ENCODE assay signal across 8 cellular contexts in genomic region chr13:104773775-104774174, GRCh38.
DNase-seq lines count a peak whose midpoint lies in the region; ATAC-seq and TF ChIP-seq lines count a peak whose summit lies in the region.

No MANE protein-coding gene starts in this region.

- no peak overlapping the region for H3K27ac ChIP-seq in VCaP

- peak; percentile 80 for TF ChIP-seq CTCF in VCaP (conservative IDR thresholded peaks at IDR 0.05)

- DNase-seq in DMS114 treated with DMSO at 0.1 percent for 48 hours (lab: John Stamatoyannopoulos, UW; ENCODE audit: unreplicated experiment), result peak; percentile 47
- peak; percentile 65 for DNase-seq in MV-4-11 (lab: John Stamatoyannopoulos, UW)
- DNase-seq in iris pigment epithelial cell (ENCODE audit: low read depth), result peak; percentile 69
- DNase-seq in posterior cingulate gyrus, result no peak
- no peak for DNase-seq in activated CD4-positive, alpha-beta T cell treated with anti-CD3 and anti-CD28 coated beads for 4 hours

- ATAC-seq in GM21576 (IDR thresholded peaks at IDR 0.05; ENCODE audit: unreplicated experiment) (peak; percentile 86), GM18907 (IDR thresholded peaks at IDR 0.05; ENCODE audit: unreplicated experiment) (no peak)

- intact Hi-C loops in posterior cingulate gyrus (cut with DNase I), result no loop called here

Comparison
In these comparisons a context has a peak if more than half of its experiments do, and no peak if none do; other contexts are left out.
1. DNase-seq: peak in DMS114 treated with DMSO at 0.1 percent for 48 hours (single experiment), MV-4-11 (single experiment) and iris pigment epithelial cell (single experiment); none in posterior cingulate gyrus (0 of 10) and activated CD4-positive, alpha-beta T cell treated with anti-CD3 and anti-CD28 coated beads for 4 hours (0 of 2).